Comparison of ENCODE assay signal across 14 cellular contexts in the genomic region with DNA sequence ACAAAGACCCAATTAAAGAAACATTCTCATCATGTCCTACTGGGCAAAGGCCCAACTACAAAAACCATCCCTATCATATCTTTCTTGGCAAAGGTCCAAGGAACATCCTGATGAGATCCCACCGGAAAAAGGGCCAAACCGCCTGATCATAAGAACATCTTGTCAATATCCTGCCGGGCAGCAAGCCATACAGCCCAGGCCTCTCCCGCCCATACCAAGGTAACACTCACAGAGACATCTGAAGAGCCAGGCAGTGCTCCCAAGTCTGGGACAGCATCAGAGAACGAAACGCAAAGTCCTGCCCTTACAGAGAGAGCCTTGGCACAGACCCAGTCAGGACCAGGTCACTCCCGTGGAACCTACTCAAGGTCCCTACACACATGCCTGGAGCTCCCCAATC. TPM values are rescaled to one million over a fixed set of nuclear protein-coding genes. Genes with fewer than 3 reads are reported as not detected.
DNase-seq lines count a peak whose midpoint lies in the region; ATAC-seq, FAIRE-seq and TF ChIP-seq lines count a peak whose summit lies in the region.
"Had no signal": no experiment of that assay in that cellular context is flagged by ENCODE, and none has a peak within 500 bp of the region (broad histone marks: within the 10 kb centered on the region; RNA-seq: fewer than 3 reads in every experiment).

No MANE protein-coding gene starts in this region.

- POLR2A ChIA-PET in naive thymus-derived CD4-positive, alpha-beta T cell (lab: Charles Lee): interaction anchor here (1.7 to 3.2 kb wide), 2 partner anchors 18 to 36 kb away, joined by 4 to 25 read pairs; a partner anchor contains a TSS

- H3K4me3 ChIP-seq in heart left ventricle: no peak overlapping the region
- H3K4me3 ChIP-seq in bronchial epithelial cell (ENCODE audit: low read depth, low read length): no peak overlapping the region
- no peak overlapping the region for H3K4me3 ChIP-seq in naive thymus-derived CD4-positive, alpha-beta T cell (ENCODE audit: low read length)
- no peak overlapping the region for H3K4me3 ChIP-seq in uterus

- peaks cover 3 to 27% (median 15%) of the 10 kb centered on the region in 5 donors for H3K36me3 Mint-ChIP-seq in naive thymus-derived CD4-positive, alpha-beta T cell
- H3K36me3 Mint-ChIP-seq in stimulated activated memory B cell treated with anti-CD40 and anti-IgM and Interleukin-4, amounts not matched to agents 10 μg/mL and 1 μg/mL and 100 μg/mL, for 72 hours: peaks cover 44% of the 10 kb centered on the region

- DNase-seq in heart left ventricle: peak in 3 of 5 donors; percentile 22 to 50 (median 33)
- DNase-seq in cardiac septum (ENCODE audit: low spot score): no peak
- DNase-seq in bronchial epithelial cell (ENCODE audit: low read depth): no peak
- no peak for DNase-seq in naive thymus-derived CD4-positive, alpha-beta T cell
- DNase-seq in uterus: peak; percentile 29 to 34
- DNase-seq: activated CD4-positive, CD25-positive, alpha-beta regulatory T cell treated with anti-CD3 and anti-CD28 coated beads, Interleukin-2, amount 50 U/mL, for 72 hours; activated effector memory CD4-positive, alpha-beta T cell treated with anti-CD3 and anti-CD28 coated beads, Interleukin-2, amount 50 U/mL, for 16 hours; AML-193; mesenchymal stem cell; NCI-H187; posterior cingulate gyrus had no signal

- 37 to 57% (median 41%) methylated on average over 7 of the region's 7 CpGs for WGBS in heart left ventricle, 4 donors

- ATAC-seq in heart left ventricle (no peak), HG03460 (IDR thresholded peaks at IDR 0.05; ENCODE audit: unreplicated experiment) (no peak), HG03457 (IDR thresholded peaks at IDR 0.05; ENCODE audit: unreplicated experiment) (no peak)
- ATAC-seq in naive thymus-derived CD4-positive, alpha-beta T cell: no peak
- ATAC-seq in stimulated activated memory B cell treated with anti-CD40 and anti-IgM and Interleukin-4, amounts not matched to agents 10 μg/mL and 1 μg/mL and 100 μg/mL, for 72 hours: no peak

- no peaks in the 10 kb centered on the region for H3K27me3 Mint-ChIP-seq in naive thymus-derived CD4-positive, alpha-beta T cell
- no peaks in the 10 kb centered on the region for H3K27me3 Mint-ChIP-seq in stimulated activated memory B cell treated with anti-CD40 and anti-IgM and Interleukin-4, amounts not matched to agents 10 μg/mL and 1 μg/mL and 100 μg/mL, for 72 hours

- FAIRE-seq in bronchial epithelial cell (lab: Jason Lieb, UNC): peak; percentile 43

- no peaks in the 10 kb centered on the region for H3K36me3 ChIP-seq in heart left ventricle
- no peaks in the 10 kb centered on the region for H3K36me3 ChIP-seq in bronchial epithelial cell (ENCODE audit: control insufficient read depth, insufficient read depth, low read length)
- peaks cover 0 to 3% (median 0%) of the 10 kb centered on the region in 3 experiments for H3K36me3 ChIP-seq in naive thymus-derived CD4-positive, alpha-beta T cell (ENCODE audit: control insufficient read depth in 2 of 3, insufficient read depth in 3 of 3, low read length in 3 of 3)
- no peaks in the 10 kb centered on the region for H3K36me3 ChIP-seq in uterus

- H3K27ac ChIP-seq in heart left ventricle (peak overlapping the region in 11 of 12 donors; percentile 57 to 93 (median 85)), uterus (peak overlapping the region; percentile 78 to 89)
- no peak overlapping the region for H3K27ac ChIP-seq in naive thymus-derived CD4-positive, alpha-beta T cell (ENCODE audit: low read depth, low read length)

- peaks cover 10 to 27% (median 18%) of the 10 kb centered on the region in 7 donors for H3K4me1 Mint-ChIP-seq in naive thymus-derived CD4-positive, alpha-beta T cell
- H3K4me1 Mint-ChIP-seq in stimulated activated memory B cell treated with anti-CD40 and anti-IgM and Interleukin-4, amounts not matched to agents 10 μg/mL and 1 μg/mL and 100 μg/mL, for 72 hours: peaks cover 16% of the 10 kb centered on the region

- peaks cover 0 to 15% (median 10%) of the 10 kb centered on the region in 12 donors for H3K4me1 ChIP-seq in heart left ventricle
- peaks cover 9 to 10% of the 10 kb centered on the region in 2 donors for H3K4me1 ChIP-seq in naive thymus-derived CD4-positive, alpha-beta T cell (ENCODE audit: control insufficient read depth in 2 of 2, insufficient read depth in 2 of 2, low read length in 2 of 2)
- H3K4me1 ChIP-seq in uterus: peaks cover 0 to 5% of the 10 kb centered on the region in 2 donors

- TF ChIP-seq POLR2A in heart left ventricle (IDR thresholded peaks at IDR 0.05) (no peak), uterus (IDR thresholded peaks at IDR 0.05) (no peak)

- H3K9me3 Mint-ChIP-seq in naive thymus-derived CD4-positive, alpha-beta T cell: peaks cover 0 to 50% (median 17%) of the 10 kb centered on the region in 11 donors
- H3K9me3 Mint-ChIP-seq in stimulated activated memory B cell treated with anti-CD40 and anti-IgM and Interleukin-4, amounts not matched to agents 10 μg/mL and 1 μg/mL and 100 μg/mL, for 72 hours: peaks cover 26% of the 10 kb centered on the region

- H3K27me3 ChIP-seq in heart left ventricle: no peaks in the 10 kb centered on the region
- no peaks in the 10 kb centered on the region for H3K27me3 ChIP-seq in bronchial epithelial cell (ENCODE audit: control insufficient read depth, insufficient read depth, low read length)
- H3K27me3 ChIP-seq in naive thymus-derived CD4-positive, alpha-beta T cell (ENCODE audit: control insufficient read depth in 2 of 2, insufficient read depth in 2 of 2, low read length in 2 of 2): no peaks in the 10 kb centered on the region
- H3K27me3 ChIP-seq in uterus: no peaks in the 10 kb centered on the region

- H3K27ac Mint-ChIP-seq in naive thymus-derived CD4-positive, alpha-beta T cell: peak overlapping the region in 4 of 9 donors; percentile 19 to 53 (median 42)
- H3K27ac Mint-ChIP-seq in stimulated activated memory B cell treated with anti-CD40 and anti-IgM and Interleukin-4, amounts not matched to agents 10 μg/mL and 1 μg/mL and 100 μg/mL, for 72 hours: no peak overlapping the region

- TF ChIP-seq CTCF in heart left ventricle (IDR thresholded peaks at IDR 0.05): no peak
- TF ChIP-seq CTCF in bronchial epithelial cell (IDR thresholded peaks at IDR 0.05; ENCODE audit: insufficient read depth, low read length, severe bottlenecking): no peak
- no peak for TF ChIP-seq CTCF in uterus (IDR thresholded peaks at IDR 0.05)

- intact Hi-C loops in heart left ventricle (cut with DNase I): loop anchor here in 5 of 10 donors (5.0 to 10.0 kb wide), 3 partner anchors 87 to 325 kb away; a partner anchor contains a TSS
- intact Hi-C loops in cardiac septum (cut with DNase I): no loop called here
- intact Hi-C loops in naive thymus-derived CD4-positive, alpha-beta T cell (cut with micrococcal nuclease): no loop called here
- intact Hi-C loops in uterus (cut with DNase I; ENCODE audit: low total_unique reads): no loop called here

- CTCF ChIA-PET in naive thymus-derived CD4-positive, alpha-beta T cell (lab: Charles Lee): interaction anchor here (2.5 kb wide), 1 partner anchor 9 kb away, joined by 6 read pairs; no protein-coding TSS in a partner anchor

- H3K4me3 Mint-ChIP-seq in naive thymus-derived CD4-positive, alpha-beta T cell: peak overlapping the region; percentile 12 to 73 (median 50)
- H3K4me3 Mint-ChIP-seq in stimulated activated memory B cell treated with anti-CD40 and anti-IgM and Interleukin-4, amounts not matched to agents 10 μg/mL and 1 μg/mL and 100 μg/mL, for 72 hours: no peak overlapping the region

- peaks cover 0 to 11% (median 0%) of the 10 kb centered on the region in 12 donors for H3K9me3 ChIP-seq in heart left ventricle
- H3K9me3 ChIP-seq in naive thymus-derived CD4-positive, alpha-beta T cell (ENCODE audit: control insufficient read depth in 2 of 3, low read length in 3 of 3): no peaks in the 10 kb centered on the region
- H3K9me3 ChIP-seq in uterus: no peaks in the 10 kb centered on the region

RNA-seq across cellular contexts. Expression of a gene that starts 18.5 kb away (rescaled TPM):
- 10 to 100 TPM in 6 of 9 donors, 1 to 10 TPM in 3; 7.6 to 25.8 (median 12.3) TPM for total RNA-seq in heart left ventricle
- 1 to 10 TPM; 8.0 to 9.0 TPM for polyA plus RNA-seq in heart left ventricle
- 9.8 TPM for total RNA-seq in cardiac septum
- 6.4 and 6.8 TPM in 2 replicates for total RNA-seq in bronchial epithelial cell
- 100 to 1,000 TPM in 2 of 5 experiments, 10 to 100 TPM in 3; 18.1 to 318 (median 68.6) TPM for total RNA-seq in naive thymus-derived CD4-positive, alpha-beta T cell
- polyA plus RNA-seq in naive thymus-derived CD4-positive, alpha-beta T cell: 10 to 100 TPM; 35.0 to 52.1 TPM
- total RNA-seq in uterus: 10 to 100 TPM in 3 of 4 donors, 1 to 10 TPM in 1; 9.4 to 39.0 (median 17.0) TPM

RNA-seq across cellular contexts. Expression of a gene that starts 51.9 kb away (rescaled TPM):
- total RNA-seq in heart left ventricle (1 to 10 TPM in 8 of 9 donors, under 1 TPM in 1; 0.82 to 2.5 (median 1.2) TPM), cardiac septum (0.75 TPM), bronchial epithelial cell (3.9 and 4.6 TPM in 2 replicates), uterus (10 to 100 TPM in 1 of 4 donors, 1 to 10 TPM in 3; 1.8 to 10.8 (median 6.7) TPM)
- under 1 TPM; 0.42 to 0.96 TPM for polyA plus RNA-seq in heart left ventricle
- 10 to 100 TPM in 1 of 5 experiments, 1 to 10 TPM in 4; 2.5 to 11.2 (median 4.6) TPM for total RNA-seq in naive thymus-derived CD4-positive, alpha-beta T cell
- 1 to 10 TPM; 3.9 to 7.0 TPM for polyA plus RNA-seq in naive thymus-derived CD4-positive, alpha-beta T cell

Comparison
In these comparisons a context has a peak if more than half of its experiments do, and no peak if none do; other contexts are left out.
1. DNase-seq: peak in heart left ventricle (3 of 5) and uterus (2 of 2); none in cardiac septum (single experiment), bronchial epithelial cell (single experiment) and naive thymus-derived CD4-positive, alpha-beta T cell (0 of 9).